Comparison of ENCODE assay signal across 20 cellular contexts in the genomic region with DNA sequence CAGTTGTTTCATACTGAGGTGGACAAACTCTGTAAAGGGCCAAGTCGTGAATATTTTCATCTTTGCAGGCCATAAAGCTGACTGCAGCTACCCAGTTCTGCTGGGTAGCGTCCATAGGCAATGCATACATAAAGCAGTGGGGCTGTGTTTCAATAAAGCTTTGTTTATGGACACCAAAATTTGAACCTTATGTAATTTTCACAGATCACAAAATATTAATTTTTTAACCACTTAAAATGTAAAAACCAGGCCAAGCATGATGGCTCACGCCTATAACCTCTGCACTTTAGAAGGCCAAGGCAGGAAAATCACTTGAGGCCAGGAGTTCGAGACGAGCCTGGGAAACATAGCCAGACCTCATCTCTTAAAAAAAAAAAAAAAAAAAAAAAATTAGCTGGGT.
DNase-seq lines count a peak whose midpoint lies in the region; ATAC-seq, FAIRE-seq and TF ChIP-seq lines count a peak whose summit lies in the region.
"Had no signal": no experiment of that assay in that cellular context is flagged by ENCODE, and none has a peak within 500 bp of the region (broad histone marks: within the 10 kb centered on the region; RNA-seq: fewer than 3 reads in every experiment).

No MANE protein-coding gene starts in this region.

- H3K79me2 ChIP-seq in HCT116 (ENCODE audit: insufficient read depth, low read length) (no peaks in the 10 kb centered on the region), GM12878 (ENCODE audit: control insufficient read depth, insufficient read depth, low read length) (no peaks in the 10 kb centered on the region)

- TF ChIP-seq RAD21 in HCT116 (IDR thresholded peaks at IDR 0.05; ENCODE audit: low read depth) (no peak), GM12878 (IDR thresholded peaks at IDR 0.05; ENCODE audit: insufficient read depth, low read depth, low read length) (no peak)

- H3K27me3 ChIP-seq in cardiac muscle cell = no peaks in the 10 kb centered on the region
- H3K27me3 ChIP-seq in HCT116 (ENCODE audit: insufficient read depth, low read length) = no peaks in the 10 kb centered on the region
- H3K27me3 ChIP-seq in GM12878 (replicated peaks in 1 of 2; ENCODE audit: control insufficient read depth in 2 of 2, insufficient read depth in 2 of 2, low read length in 1 of 2) = no peaks in the 10 kb centered on the region
- no peaks in the 10 kb centered on the region for H3K27me3 ChIP-seq in psoas muscle (ENCODE audit: insufficient read depth in 3 of 3, low read length in 2 of 3)
- H3K27me3 ChIP-seq in A673 (replicated peaks; ENCODE audit: insufficient read depth, low read depth, low read length, poor library complexity) = no peaks in the 10 kb centered on the region
- H3K27me3 ChIP-seq: BLaER1 treated with 17β-estradiol and CSF1 and Interleukin-3, amounts not matched to agents 10 nM and 100 nM; breast epithelium; esophagus squamous epithelium; foreskin keratinocyte; heart left ventricle; upper lobe of left lung had no signal

- no peaks in the 10 kb centered on the region for H3K9me3 ChIP-seq in cardiac muscle cell (ENCODE audit: low read depth)
- H3K9me3 ChIP-seq in HCT116 (ENCODE audit: control insufficient read depth in 1 of 2, insufficient read depth in 1 of 2, low read depth in 1 of 2, low read length in 2 of 2) = peaks cover 0 to 12% of the 10 kb centered on the region in 2 experiments; a peak in 1 of 4 replicates
- no peaks in the 10 kb centered on the region; the same call in 2 of the 3 replicates for H3K9me3 ChIP-seq in GM12878 (replicated peaks; ENCODE audit: control insufficient read depth, insufficient read depth, low read length)
- H3K9me3 ChIP-seq in psoas muscle = no peaks in the 10 kb centered on the region
- H3K9me3 ChIP-seq in A673 (ENCODE audit: low read depth, low read length, poor library complexity, severe bottlenecking) = no peaks in the 10 kb centered on the region
- H3K9me3 ChIP-seq: breast epithelium, esophagus squamous epithelium had no signal

- H3K27ac ChIP-seq in cardiac muscle cell (peak overlapping the region; percentile 1), HCT116 (ENCODE audit: low read depth, low read length) (peak overlapping the region; percentile 37; the same call in 1 of the 2 replicates), GM12878 (ENCODE audit: control insufficient read depth, insufficient read depth) (no peak overlapping the region), psoas muscle (peak overlapping the region; percentile 1), A673 (ENCODE audit: low read depth, low read length, poor library complexity, severe bottlenecking) (no peak overlapping the region)
- H3K27ac ChIP-seq: breast epithelium, esophagus squamous epithelium, foreskin keratinocyte, HL-60, KMS-11, upper lobe of left lung had no signal

- no peak overlapping the region for H3K9ac ChIP-seq in HCT116 (ENCODE audit: low read length)
- no peak overlapping the region for H3K9ac ChIP-seq in GM12878 (ENCODE audit: control insufficient read depth, insufficient read depth, low read length)
- H3K9ac ChIP-seq: KMS-11 had no signal

- CTCF ChIA-PET in HCT116 (lab: Charles Lee) = interaction anchor here (1.1 to 3.3 kb wide), 13 partner anchors 10 to 515 kb away, joined by 3 to 35 read pairs (median 5); no protein-coding TSS in a partner anchor
- CTCF ChIA-PET in GM12878 (lab: Yijun Ruan, JAX) = interaction anchor here (0.8 to 5.3 kb wide), 13 partner anchors 8 to 354 kb away, joined by 3 to 58 read pairs (median 9); no protein-coding TSS in a partner anchor
- CTCF ChIA-PET in A673 (lab: Charles Lee) = interaction anchor here (0.7 to 2.2 kb wide), 5 partner anchors 12 to 479 kb away, joined by 3 to 23 read pairs (median 6); no protein-coding TSS in a partner anchor

- POLR2A ChIA-PET in HCT116 (lab: Charles Lee) = no interaction called here
- POLR2A ChIA-PET in GM12878 (lab: Charles Lee) = no interaction called here
- POLR2A ChIA-PET in A673 (lab: Charles Lee; ENCODE audit: low non-redundant PET) = interaction anchor here (0.6 kb wide), 1 partner anchor 341 kb away, joined by 3 read pairs; the partner anchor contains the start of gene MSI2

- no peaks in the 10 kb centered on the region for H3K9me2 ChIP-seq in HCT116 (ENCODE audit: insufficient read depth)

- DNase-seq in cardiac muscle cell (ENCODE audit: low read depth in 1 of 2, low spot score in 1 of 2) (no peak), Right ventricle myocardium superior (no peak), HCT116 (ENCODE audit: low read depth, low spot score) (no peak), GM12878 (ENCODE audit: low read depth, low spot score) (no peak), psoas muscle (no peak), NCI-H1930 (lab: John Stamatoyannopoulos, UW) (no peak), A673 (ENCODE audit: low spot score) (no peak), COLO668 (lab: John Stamatoyannopoulos, UW; ENCODE audit: unreplicated experiment) (no peak)
- DNase-seq: activated naive CD4-positive, alpha-beta T cell treated with Interleukin-2 at 50 U/mL for 16 hours; esophagus squamous epithelium; stimulated activated CD4-positive, alpha-beta T cell treated with anti-CD3 and anti-CD28 coated beads, Interleukin-4, amount 100 ng/mL, for 4 hours; T-helper 9 cell had no signal

- BruUV-seq in HCT116 (replicated peaks; lab: Mats Ljungman, UMichigan) = no TSS peak
- BruUV-seq in GM12878 (replicated peaks; lab: Mats Ljungman, UMichigan) = no TSS peak
- no TSS peak for BruUV-seq in A673 (replicated peaks; lab: Mats Ljungman, UMichigan)

- no peak for TF ChIP-seq CTCF in cardiac muscle cell (IDR thresholded peaks at IDR 0.05; ENCODE audit: low read depth, low read length)
- no peak for TF ChIP-seq CTCF in HCT116 (IDR thresholded peaks at IDR 0.05 in 2 of 3, conservative IDR thresholded peaks at IDR 0.05 in 1 of 3; ENCODE audit: borderline replicate concordance in 1 of 3, insufficient read depth in 1 of 3, low read depth in 2 of 3, low read length in 2 of 3)
- TF ChIP-seq CTCF in GM12878 (IDR thresholded peaks at IDR 0.05 in 2 of 3, conservative IDR thresholded peaks at IDR 0.05 in 1 of 3; ENCODE audit: control insufficient read depth in 2 of 3, extremely low read depth in 1 of 3, insufficient read depth in 1 of 3, low read depth in 3 of 3, low read length in 3 of 3) = no peak
- no peak for TF ChIP-seq CTCF in psoas muscle (IDR thresholded peaks at IDR 0.05)
- TF ChIP-seq CTCF in A673 (conservative IDR thresholded peaks at IDR 0.05; ENCODE audit: low read depth, low read length) = no peak

- TF ChIP-seq POLR2A in HCT116 (IDR thresholded peaks at IDR 0.05; ENCODE audit: borderline replicate concordance, extremely low read depth, insufficient read depth, insufficient read length) = no peak
- no peak for TF ChIP-seq POLR2A in GM12878 (IDR thresholded peaks at IDR 0.05; ENCODE audit: low read depth, low read length)

- no peak for TF ChIP-seq EP300 in GM12878 (IDR thresholded peaks at IDR 0.05; ENCODE audit: borderline replicate concordance in 1 of 2, control insufficient read depth in 1 of 2, low read depth in 2 of 2, low read length in 2 of 2)

- H3K4me1 ChIP-seq in cardiac muscle cell (ENCODE audit: low read depth) (no peaks in the 10 kb centered on the region), HCT116 (ENCODE audit: control insufficient read depth in 1 of 2, insufficient read depth in 2 of 2, low read length in 2 of 2) (peaks cover 5 to 13% of the 10 kb centered on the region in 2 experiments; a peak in 3 of 4 replicates), GM12878 (ENCODE audit: control insufficient read depth, insufficient read depth, low read length) (peaks cover 13% of the 10 kb centered on the region), psoas muscle (peaks cover 14% of the 10 kb centered on the region), A673 (ENCODE audit: insufficient read depth, low read length, poor library complexity, severe bottlenecking) (peaks cover 10% of the 10 kb centered on the region)
- H3K4me1 ChIP-seq: breast epithelium, foreskin keratinocyte had no signal

- RAD21 ChIA-PET in HCT116 (lab: Charles Lee; ENCODE audit: low non-redundant PET in 1 of 2, low total read pairs in 2 of 2, uncharacterized antibody in 2 of 2, unreplicated experiment in 2 of 2) = no interaction called here
- RAD21 ChIA-PET in GM12878 (lab: Charles Lee; ENCODE audit: unreplicated experiment) = interaction anchor here (3.5 kb wide), 1 partner anchor 75 kb away, joined by 18 read pairs; no protein-coding TSS in a partner anchor

- 67% methylated on average over 3 of the region's 5 CpGs for WGBS in GM12878 (ENCODE audit: insufficient coverage, insufficient replicate concordance, low lambda C conversion rate, missing lambda C conversion rate)
- 74 to 88% (median 81%) methylated on average over 5 of the region's 5 CpGs for WGBS in psoas muscle, 3 donors

- intact Hi-C loops in Right ventricle myocardium superior (cut with DNase I) (loop anchor here (5.0 to 10.0 kb wide), 2 partner anchors 70 to 148 kb away; partner anchors contain the start of gene CCDC182), HCT116 (cut with micrococcal nuclease) (loop anchor here (1.0 to 5.0 kb wide), 5 partner anchors 75 to 515 kb away; no protein-coding TSS in a partner anchor), GM12878 (cut with micrococcal nuclease; ENCODE audit: unreplicated experiment) (loop anchor here (1.0 kb wide), 1 partner anchor 75 kb away; no protein-coding TSS in a partner anchor), psoas muscle (cut with DNase I) (loop anchor here in 1 of 2 donors (5.0 to 10.0 kb wide), 2 partner anchors 75 to 238 kb away; no protein-coding TSS in a partner anchor), A673 (cut with micrococcal nuclease; ENCODE audit: unreplicated experiment) (loop anchor here (5.0 kb wide), 1 partner anchor 75 kb away; no protein-coding TSS in a partner anchor)

- H3K36me3 ChIP-seq in cardiac muscle cell = no peaks in the 10 kb centered on the region
- H3K36me3 ChIP-seq in HCT116 (ENCODE audit: control insufficient read depth in 1 of 2, insufficient read depth in 2 of 2, low read length in 2 of 2) = no peaks in the 10 kb centered on the region
- peaks cover 13% of the 10 kb centered on the region in 2 experiments for H3K36me3 ChIP-seq in GM12878 (ENCODE audit: control insufficient read depth in 2 of 2, insufficient read depth in 2 of 2, low read length in 1 of 2)
- no peaks in the 10 kb centered on the region for H3K36me3 ChIP-seq in psoas muscle (ENCODE audit: insufficient read depth in 1 of 2, low read depth in 1 of 2)
- H3K36me3 ChIP-seq in A673 (ENCODE audit: insufficient read depth, low read length, poor library complexity, severe bottlenecking) = no peaks in the 10 kb centered on the region
- H3K36me3 ChIP-seq: breast epithelium, esophagus squamous epithelium, heart left ventricle, upper lobe of left lung had no signal

- H4K20me1 ChIP-seq in HCT116 (ENCODE audit: insufficient read depth) (no peaks in the 10 kb centered on the region), GM12878 (ENCODE audit: control insufficient read depth, insufficient read depth) (no peaks in the 10 kb centered on the region)
- H4K20me1 ChIP-seq: BLaER1 treated with 17β-estradiol and CSF1 and Interleukin-3, amounts not matched to agents 10 nM and 100 nM had no signal

- H2AFZ ChIP-seq in HCT116 (ENCODE audit: low read depth, low read length, poor library complexity, severe bottlenecking) = no peak overlapping the region
- no peak overlapping the region for H2AFZ ChIP-seq in GM12878 (ENCODE audit: control insufficient read depth, low read depth, low read length)

- in situ Hi-C loops in GM12878 (cut with MboI) = no loop called here

- no peak for ATAC-seq in Right ventricle myocardium superior (ENCODE audit: poor library complexity)
- ATAC-seq in HCT116 = no peak
- no peak for ATAC-seq in GM12878
- ATAC-seq in psoas muscle = no peak

- H3K4me2 ChIP-seq in HCT116 (ENCODE audit: low read length) = no peak overlapping the region
- H3K4me2 ChIP-seq in GM12878 (ENCODE audit: control insufficient read depth, insufficient read depth) = no peak overlapping the region
- H3K4me2 ChIP-seq: KMS-11 had no signal

- SMC1A ChIA-PET in GM12878 (lab: Charles Lee; ENCODE audit: uncharacterized antibody, unreplicated experiment) = interaction anchor here (1.1 to 2.7 kb wide), 8 partner anchors 16 to 353 kb away, joined by 3 to 14 read pairs (median 4); no protein-coding TSS in a partner anchor

- FAIRE-seq in GM12878 (lab: Jason Lieb, UNC) = no peak
- FAIRE-seq: H54 had no signal

- H3K4me3 ChIP-seq in cardiac muscle cell = no peak overlapping the region
- H3K4me3 ChIP-seq in HCT116 (replicated peaks in 1 of 2; ENCODE audit: low read depth in 1 of 2, low read length in 2 of 2) = no peak overlapping the region
- no peak overlapping the region for H3K4me3 ChIP-seq in GM12878
- H3K4me3 ChIP-seq in psoas muscle = no peak overlapping the region
- no peak overlapping the region for H3K4me3 ChIP-seq in A673 (ENCODE audit: low read depth, low read length, poor library complexity, severe bottlenecking)
- H3K4me3 ChIP-seq: BLaER1 treated with 17β-estradiol and CSF1 and Interleukin-3, amounts not matched to agents 10 nM and 100 nM; breast epithelium; esophagus squamous epithelium; heart left ventricle; upper lobe of left lung had no signal

Comparison
In these comparisons a context has a peak if more than half of its experiments do, and no peak if none do; other contexts are left out.
1. H3K27ac ChIP-seq: peak in cardiac muscle cell (single experiment), HCT116 (single experiment) and psoas muscle (single experiment); none in GM12878 (single experiment) and A673 (single experiment).